9 cellular contexts compared by ENCODE assay signal in the genomic region with DNA sequence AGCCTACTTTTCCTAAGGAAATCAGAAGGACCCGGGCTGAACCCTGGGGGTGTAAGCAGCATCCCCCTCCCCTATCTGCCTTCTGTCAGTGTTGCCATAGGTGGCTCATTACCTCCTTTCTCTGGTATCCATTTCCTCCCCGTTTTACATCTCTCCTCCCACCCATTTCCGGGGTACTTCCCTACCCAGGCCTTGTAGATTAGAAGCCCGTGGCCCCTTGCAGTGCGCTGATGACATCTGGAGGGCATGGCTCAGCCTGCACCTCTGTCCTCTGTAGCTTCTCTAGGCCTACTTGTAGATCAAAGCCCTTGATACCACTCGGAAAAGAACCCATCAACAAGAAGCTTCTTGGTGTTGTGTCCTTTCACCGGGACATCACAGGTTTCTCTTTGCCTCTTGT.
DNase-seq lines count a peak whose midpoint lies in the region; ATAC-seq and TF ChIP-seq lines count a peak whose summit lies in the region.
"Had no signal": no experiment of that assay in that cellular context is flagged by ENCODE, and none has a peak within 500 bp of the region (broad histone marks: within the 10 kb centered on the region; RNA-seq: fewer than 3 reads in every experiment).

No MANE protein-coding gene starts in this region.

- intact Hi-C loops in dorsolateral prefrontal cortex (cut with DNase I) (loop anchor here in 1 of 2 donors (10.0 kb wide), 2 partner anchors 644 to 1114 kb away; partner anchors contain the start of gene ZXDA), left colon (cut with DNase I, micrococcal nuclease) (no loop called here)

- no peaks in the 10 kb centered on the region for H3K27me3 ChIP-seq in GM06990 (replicated peaks; ENCODE audit: control insufficient read depth, insufficient read depth, low read length)
- H3K27me3 ChIP-seq in dorsolateral prefrontal cortex: no peaks in the 10 kb centered on the region
- H3K27me3 ChIP-seq: adrenal gland had no signal

- peak; percentile 36 for TF ChIP-seq CTCF in GM06990 (IDR thresholded peaks at IDR 0.05; ENCODE audit: insufficient read depth, low read length, poor library complexity, severe bottlenecking)
- TF ChIP-seq CTCF in coronary artery (IDR thresholded peaks at IDR 0.05): no peak
- TF ChIP-seq CTCF in dorsolateral prefrontal cortex (IDR thresholded peaks at IDR 0.05 in 54 of 56, conservative IDR thresholded peaks at IDR 0.05 in 2 of 56; ENCODE audit: low read depth in 1 of 56, partially characterized antibody in 56 of 56): no peak

- H3K27ac ChIP-seq in coronary artery: no peak overlapping the region
- H3K27ac ChIP-seq in dorsolateral prefrontal cortex: peak overlapping the region in 23 of 59 donors; percentile 0 to 100 (median 92)
- H3K27ac ChIP-seq: adrenal gland had no signal

- peak; percentile 82 for ATAC-seq in GM21717 (IDR thresholded peaks at IDR 0.05; ENCODE audit: unreplicated experiment)
- no peak for ATAC-seq in left colon

- DNase-seq in GM06990 (ENCODE audit: extremely low read depth, insufficient read length): no peak
- peak; percentile 50 for DNase-seq in T follicular helper cell (ENCODE audit: low read depth)
- peak; percentile 29 for DNase-seq in coronary artery (ENCODE audit: low spot score)
- DNase-seq in NCI-H2227 (lab: John Stamatoyannopoulos, UW; ENCODE audit: unreplicated experiment): no peak
- no peak for DNase-seq in dorsolateral prefrontal cortex
- DNase-seq in NCI-H526 (lab: John Stamatoyannopoulos, UW): no peak
- DNase-seq in left colon: no peak

- peaks cover 2% of the 10 kb centered on the region; the same call in 1 of the 2 replicates for H3K36me3 ChIP-seq in GM06990 (ENCODE audit: control insufficient read depth, insufficient read depth, low read length)
- H3K36me3 ChIP-seq: adrenal gland had no signal

- H3K4me3 ChIP-seq in GM06990 (replicated peaks; ENCODE audit: low read depth, low read length) (no peak overlapping the region), coronary artery (no peak overlapping the region), dorsolateral prefrontal cortex (no peak overlapping the region)
- H3K4me3 ChIP-seq: adrenal gland had no signal

Comparison
In these comparisons a context has a peak if more than half of its experiments do, and no peak if none do; other contexts are left out.
1. DNase-seq: peak in T follicular helper cell (single experiment) and coronary artery (single experiment); none in GM06990 (single experiment), NCI-H2227 (single experiment), dorsolateral prefrontal cortex (0 of 10), NCI-H526 (0 of 2) and left colon (0 of 2).